Comparison of ENCODE assay signal across 1 cellular context in the genomic region with DNA sequence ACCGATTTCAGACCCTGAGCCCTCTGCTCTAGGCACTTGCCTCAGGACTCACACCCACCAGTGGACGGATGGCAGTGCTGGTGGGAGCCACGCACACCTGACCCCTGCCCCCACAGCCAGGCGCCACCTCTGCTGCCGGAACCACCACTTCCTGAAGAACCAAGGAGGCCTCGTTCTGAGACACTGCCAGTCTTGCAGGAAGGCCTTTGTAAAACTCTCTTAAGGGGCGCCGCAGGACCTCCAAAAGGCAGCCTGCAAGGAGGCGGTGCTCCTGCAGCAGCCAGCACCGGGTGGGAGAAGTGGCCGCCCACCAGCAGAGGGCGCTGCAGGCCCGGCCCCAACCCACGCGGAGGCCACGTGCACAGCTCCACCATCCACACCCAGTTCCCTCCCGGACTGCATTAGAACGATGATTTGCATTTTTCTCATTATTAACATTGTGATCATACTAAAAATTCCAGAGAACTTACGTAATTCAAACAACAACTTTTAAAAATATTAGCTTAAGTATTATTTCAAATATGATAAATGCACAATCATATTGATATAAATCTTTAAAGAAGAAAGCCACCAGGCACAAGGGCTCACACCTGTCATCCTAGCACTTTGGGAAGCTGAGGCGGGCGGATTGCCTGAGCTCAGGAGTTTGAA.
TF ChIP-seq lines count a peak whose summit lies in the region.

No MANE protein-coding gene starts in this region.

TF ChIP-seq in IMR-90, 13 proteins besides CTCF, POLR2A, EP300 and RAD21:
- no peak for TF ChIP-seq RCOR1 (IDR thresholded peaks at IDR 0.05; ENCODE audit: insufficient replicate concordance, low read length)
- peak; percentile 48; the same call in 1 of the 2 replicates for TF ChIP-seq NFE2L2 (IDR thresholded peaks at IDR 0.05; ENCODE audit: low read depth, low read length)
- no peak for TF ChIP-seq FOS (IDR thresholded peaks at IDR 0.05; ENCODE audit: low read depth, low read length)
- TF ChIP-seq CEBPB (IDR thresholded peaks at IDR 0.05; ENCODE audit: low read depth, low read length) = no peak
- TF ChIP-seq MAFK (IDR thresholded peaks at IDR 0.05; ENCODE audit: low read depth, low read length) = no peak
- TF ChIP-seq RFX5 (IDR thresholded peaks at IDR 0.05; ENCODE audit: low read depth, low read length) = no peak
- peak; percentile 67; the same call in 1 of the 2 replicates for TF ChIP-seq MXI1 (IDR thresholded peaks at IDR 0.05; ENCODE audit: borderline replicate concordance, low read depth, low read length)
- TF ChIP-seq, protein P1, sequence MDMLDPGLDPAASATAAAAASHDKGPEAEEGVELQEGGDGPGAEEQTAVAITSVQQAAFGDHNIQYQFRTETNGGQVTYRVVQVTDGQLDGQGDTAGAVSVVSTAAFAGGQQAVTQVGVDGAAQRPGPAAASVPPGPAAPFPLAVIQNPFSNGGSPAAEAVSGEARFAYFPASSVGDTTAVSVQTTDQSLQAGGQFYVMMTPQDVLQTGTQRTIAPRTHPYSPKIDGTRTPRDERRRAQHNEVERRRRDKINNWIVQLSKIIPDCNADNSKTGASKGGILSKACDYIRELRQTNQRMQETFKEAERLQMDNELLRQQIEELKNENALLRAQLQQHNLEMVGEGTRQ (IDR thresholded peaks at IDR 0.05; ENCODE audit: low read depth, low read length) = peak; percentile 83
- peak; percentile 47 for TF ChIP-seq SMC3 (IDR thresholded peaks at IDR 0.05; ENCODE audit: low read depth, low read length)
- peak; percentile 76 for TF ChIP-seq BHLHE40 (IDR thresholded peaks at IDR 0.05; ENCODE audit: low read depth, low read length)
